2 cellular contexts compared by ENCODE assay signal in the genomic region with DNA sequence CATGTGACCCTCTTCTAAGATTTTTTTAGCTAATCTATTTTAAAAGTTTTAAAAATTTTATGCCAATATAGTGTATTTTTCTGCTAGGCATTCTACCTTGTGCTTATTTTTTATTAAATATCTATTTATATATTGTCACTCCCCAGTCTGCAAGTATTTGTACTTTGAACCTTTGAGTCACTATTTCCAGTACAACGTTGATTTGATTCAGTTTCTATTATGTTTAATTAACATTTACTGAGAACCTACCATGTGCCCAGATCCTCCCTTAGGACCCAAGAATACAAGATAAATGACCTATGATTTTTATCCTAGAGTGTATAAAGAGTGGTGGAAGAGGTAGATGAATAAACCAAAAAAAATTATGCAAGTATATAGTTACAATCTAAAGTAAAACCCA.
TF ChIP-seq lines count a peak whose summit lies in the region.

No MANE protein-coding gene starts in this region.

TF ChIP-seq in liver, 16 proteins besides CTCF, POLR2A, EP300 and RAD21 (continued from another document):
- TF ChIP-seq, protein P1, sequence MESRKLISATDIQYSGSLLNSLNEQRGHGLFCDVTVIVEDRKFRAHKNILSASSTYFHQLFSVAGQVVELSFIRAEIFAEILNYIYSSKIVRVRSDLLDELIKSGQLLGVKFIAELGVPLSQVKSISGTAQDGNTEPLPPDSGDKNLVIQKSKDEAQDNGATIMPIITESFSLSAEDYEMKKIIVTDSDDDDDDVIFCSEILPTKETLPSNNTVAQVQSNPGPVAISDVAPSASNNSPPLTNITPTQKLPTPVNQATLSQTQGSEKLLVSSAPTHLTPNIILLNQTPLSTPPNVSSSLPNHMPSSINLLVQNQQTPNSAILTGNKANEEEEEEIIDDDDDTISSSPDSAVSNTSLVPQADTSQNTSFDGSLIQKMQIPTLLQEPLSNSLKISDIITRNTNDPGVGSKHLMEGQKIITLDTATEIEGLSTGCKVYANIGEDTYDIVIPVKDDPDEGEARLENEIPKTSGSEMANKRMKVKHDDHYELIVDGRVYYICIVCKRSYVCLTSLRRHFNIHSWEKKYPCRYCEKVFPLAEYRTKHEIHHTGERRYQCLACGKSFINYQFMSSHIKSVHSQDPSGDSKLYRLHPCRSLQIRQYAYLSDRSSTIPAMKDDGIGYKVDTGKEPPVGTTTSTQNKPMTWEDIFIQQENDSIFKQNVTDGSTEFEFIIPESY (IDR thresholded peaks at IDR 0.05), result no peak
- no peak for TF ChIP-seq YY1 (IDR thresholded peaks at IDR 0.05)
- no peak for TF ChIP-seq GABPA (IDR thresholded peaks at IDR 0.05 in 1 of 2, conservative IDR thresholded peaks at IDR 0.05 in 1 of 2)
- TF ChIP-seq NR2F2 (IDR thresholded peaks at IDR 0.05), result no peak
- TF ChIP-seq, protein P2, sequence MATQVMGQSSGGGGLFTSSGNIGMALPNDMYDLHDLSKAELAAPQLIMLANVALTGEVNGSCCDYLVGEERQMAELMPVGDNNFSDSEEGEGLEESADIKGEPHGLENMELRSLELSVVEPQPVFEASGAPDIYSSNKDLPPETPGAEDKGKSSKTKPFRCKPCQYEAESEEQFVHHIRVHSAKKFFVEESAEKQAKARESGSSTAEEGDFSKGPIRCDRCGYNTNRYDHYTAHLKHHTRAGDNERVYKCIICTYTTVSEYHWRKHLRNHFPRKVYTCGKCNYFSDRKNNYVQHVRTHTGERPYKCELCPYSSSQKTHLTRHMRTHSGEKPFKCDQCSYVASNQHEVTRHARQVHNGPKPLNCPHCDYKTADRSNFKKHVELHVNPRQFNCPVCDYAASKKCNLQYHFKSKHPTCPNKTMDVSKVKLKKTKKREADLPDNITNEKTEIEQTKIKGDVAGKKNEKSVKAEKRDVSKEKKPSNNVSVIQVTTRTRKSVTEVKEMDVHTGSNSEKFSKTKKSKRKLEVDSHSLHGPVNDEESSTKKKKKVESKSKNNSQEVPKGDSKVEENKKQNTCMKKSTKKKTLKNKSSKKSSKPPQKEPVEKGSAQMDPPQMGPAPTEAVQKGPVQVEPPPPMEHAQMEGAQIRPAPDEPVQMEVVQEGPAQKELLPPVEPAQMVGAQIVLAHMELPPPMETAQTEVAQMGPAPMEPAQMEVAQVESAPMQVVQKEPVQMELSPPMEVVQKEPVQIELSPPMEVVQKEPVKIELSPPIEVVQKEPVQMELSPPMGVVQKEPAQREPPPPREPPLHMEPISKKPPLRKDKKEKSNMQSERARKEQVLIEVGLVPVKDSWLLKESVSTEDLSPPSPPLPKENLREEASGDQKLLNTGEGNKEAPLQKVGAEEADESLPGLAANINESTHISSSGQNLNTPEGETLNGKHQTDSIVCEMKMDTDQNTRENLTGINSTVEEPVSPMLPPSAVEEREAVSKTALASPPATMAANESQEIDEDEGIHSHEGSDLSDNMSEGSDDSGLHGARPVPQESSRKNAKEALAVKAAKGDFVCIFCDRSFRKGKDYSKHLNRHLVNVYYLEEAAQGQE (IDR thresholded peaks at IDR 0.05), result no peak
- no peak for TF ChIP-seq FOXA1 (IDR thresholded peaks at IDR 0.05)
- no peak for TF ChIP-seq SP1 (IDR thresholded peaks at IDR 0.05)
- TF ChIP-seq HNF4A (conservative IDR thresholded peaks at IDR 0.05), result peak; percentile 59 to 61
- TF ChIP-seq TAF1 (conservative IDR thresholded peaks at IDR 0.05), result no peak
- TF ChIP-seq, protein P3, sequence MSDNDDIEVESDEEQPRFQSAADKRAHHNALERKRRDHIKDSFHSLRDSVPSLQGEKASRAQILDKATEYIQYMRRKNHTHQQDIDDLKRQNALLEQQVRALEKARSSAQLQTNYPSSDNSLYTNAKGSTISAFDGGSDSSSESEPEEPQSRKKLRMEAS (IDR thresholded peaks at IDR 0.05), result no peak
- TF ChIP-seq HNF4G (IDR thresholded peaks at IDR 0.05), result no peak
- TF ChIP-seq FOXA2 (IDR thresholded peaks at IDR 0.05), result no peak
- peak in 1 of 2 donors; percentile 32 for TF ChIP-seq EGR1 (IDR thresholded peaks at IDR 0.05; ENCODE audit: low read depth in 2 of 2)

TF ChIP-seq in HepG2, 621 proteins besides CTCF, POLR2A, EP300 and RAD21 (continued from another document):
- TF ChIP-seq, protein P4, sequence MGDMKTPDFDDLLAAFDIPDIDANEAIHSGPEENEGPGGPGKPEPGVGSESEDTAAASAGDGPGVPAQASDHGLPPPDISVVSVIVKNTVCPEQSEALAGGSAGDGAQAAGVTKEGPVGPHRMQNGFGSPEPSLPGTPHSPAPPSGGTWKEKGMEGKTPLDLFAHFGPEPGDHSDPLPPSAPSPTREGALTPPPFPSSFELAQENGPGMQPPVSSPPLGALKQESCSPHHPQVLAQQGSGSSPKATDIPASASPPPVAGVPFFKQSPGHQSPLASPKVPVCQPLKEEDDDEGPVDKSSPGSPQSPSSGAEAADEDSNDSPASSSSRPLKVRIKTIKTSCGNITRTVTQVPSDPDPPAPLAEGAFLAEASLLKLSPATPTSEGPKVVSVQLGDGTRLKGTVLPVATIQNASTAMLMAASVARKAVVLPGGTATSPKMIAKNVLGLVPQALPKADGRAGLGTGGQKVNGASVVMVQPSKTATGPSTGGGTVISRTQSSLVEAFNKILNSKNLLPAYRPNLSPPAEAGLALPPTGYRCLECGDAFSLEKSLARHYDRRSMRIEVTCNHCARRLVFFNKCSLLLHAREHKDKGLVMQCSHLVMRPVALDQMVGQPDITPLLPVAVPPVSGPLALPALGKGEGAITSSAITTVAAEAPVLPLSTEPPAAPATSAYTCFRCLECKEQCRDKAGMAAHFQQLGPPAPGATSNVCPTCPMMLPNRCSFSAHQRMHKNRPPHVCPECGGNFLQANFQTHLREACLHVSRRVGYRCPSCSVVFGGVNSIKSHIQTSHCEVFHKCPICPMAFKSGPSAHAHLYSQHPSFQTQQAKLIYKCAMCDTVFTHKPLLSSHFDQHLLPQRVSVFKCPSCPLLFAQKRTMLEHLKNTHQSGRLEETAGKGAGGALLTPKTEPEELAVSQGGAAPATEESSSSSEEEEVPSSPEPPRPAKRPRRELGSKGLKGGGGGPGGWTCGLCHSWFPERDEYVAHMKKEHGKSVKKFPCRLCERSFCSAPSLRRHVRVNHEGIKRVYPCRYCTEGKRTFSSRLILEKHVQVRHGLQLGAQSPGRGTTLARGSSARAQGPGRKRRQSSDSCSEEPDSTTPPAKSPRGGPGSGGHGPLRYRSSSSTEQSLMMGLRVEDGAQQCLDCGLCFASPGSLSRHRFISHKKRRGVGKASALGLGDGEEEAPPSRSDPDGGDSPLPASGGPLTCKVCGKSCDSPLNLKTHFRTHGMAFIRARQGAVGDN (CRISPR knock-in tag; IDR thresholded peaks at IDR 0.05), result no peak
- TF ChIP-seq HOXA7 (CRISPR knock-in tag; IDR thresholded peaks at IDR 0.05), result no peak
- no peak for TF ChIP-seq ZNF20 (CRISPR knock-in tag; IDR thresholded peaks at IDR 0.05)
- TF ChIP-seq PTBP1 (IDR thresholded peaks at IDR 0.05; ENCODE audit: low read depth, low read length, poor library complexity, severe bottlenecking), result no peak
- no peak for TF ChIP-seq ZBTB8A (CRISPR knock-in tag; IDR thresholded peaks at IDR 0.05; ENCODE audit: borderline replicate concordance, low read depth)
- no peak for TF ChIP-seq ZNF251 (CRISPR knock-in tag; IDR thresholded peaks at IDR 0.05)
- no peak for TF ChIP-seq ZNF557 (CRISPR knock-in tag; IDR thresholded peaks at IDR 0.05)
- TF ChIP-seq, protein P5, sequence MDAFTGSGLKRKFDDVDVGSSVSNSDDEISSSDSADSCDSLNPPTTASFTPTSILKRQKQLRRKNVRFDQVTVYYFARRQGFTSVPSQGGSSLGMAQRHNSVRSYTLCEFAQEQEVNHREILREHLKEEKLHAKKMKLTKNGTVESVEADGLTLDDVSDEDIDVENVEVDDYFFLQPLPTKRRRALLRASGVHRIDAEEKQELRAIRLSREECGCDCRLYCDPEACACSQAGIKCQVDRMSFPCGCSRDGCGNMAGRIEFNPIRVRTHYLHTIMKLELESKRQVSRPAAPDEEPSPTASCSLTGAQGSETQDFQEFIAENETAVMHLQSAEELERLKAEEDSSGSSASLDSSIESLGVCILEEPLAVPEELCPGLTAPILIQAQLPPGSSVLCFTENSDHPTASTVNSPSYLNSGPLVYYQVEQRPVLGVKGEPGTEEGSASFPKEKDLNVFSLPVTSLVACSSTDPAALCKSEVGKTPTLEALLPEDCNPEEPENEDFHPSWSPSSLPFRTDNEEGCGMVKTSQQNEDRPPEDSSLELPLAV (CRISPR knock-in tag; conservative IDR thresholded peaks at IDR 0.05; ENCODE audit: low read depth), result no peak
- no peak for TF ChIP-seq XBP1 (CRISPR knock-in tag; IDR thresholded peaks at IDR 0.05)
